7 cellular contexts compared by ENCODE assay signal in the genomic region with DNA sequence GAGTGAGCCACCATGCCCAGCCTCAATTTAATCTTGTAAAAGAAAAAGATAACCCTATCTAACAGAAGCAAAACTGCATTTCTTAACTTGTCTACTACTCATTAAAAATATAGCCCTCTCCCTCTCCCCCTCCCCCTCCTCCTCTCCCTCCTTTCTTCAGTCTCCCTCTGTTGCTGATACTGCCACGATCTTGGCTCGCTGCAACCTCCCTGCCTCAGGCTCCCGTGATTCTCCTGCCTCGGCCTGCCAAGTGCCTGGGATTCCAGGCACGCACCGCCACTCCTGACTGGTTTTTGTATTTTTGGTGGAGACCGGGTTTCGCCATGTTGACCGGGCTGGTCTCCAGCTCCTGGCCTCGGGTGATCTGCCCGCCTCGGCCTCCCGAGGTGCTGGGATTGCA. TPM values are rescaled to one million over a fixed set of nuclear protein-coding genes. Genes with fewer than 3 reads are reported as not detected.
DNase-seq lines count a peak whose midpoint lies in the region; ATAC-seq and TF ChIP-seq lines count a peak whose summit lies in the region.
"Not testable (repeated sequence)": the region's sequence is repeated elsewhere in the genome, so short reads cannot be mapped to it uniquely, and the experiment has no call there.

No MANE protein-coding gene starts in this region.

- H3K27me3 ChIP-seq in left ventricle myocardium inferior (ENCODE audit: low read depth): not testable (repeated sequence)

- not testable (repeated sequence) for DNase-seq in CD14-positive monocyte (ENCODE audit: low spot score); activated B cell treated with CpG ODN at 0.5 μM for 24 hours; activated naive CD4-positive, alpha-beta T cell treated with anti-CD3 and anti-CD28 coated beads, Interleukin-2, amount 10 ng/mL, durations not matched to agents 7 days and 5 days; naive B cell; stimulated activated effector memory CD8-positive, alpha-beta T cell treated with anti-CD3 and anti-CD28 coated beads, Interleukin-12 subunit alpha, Interleukin-12 subunit beta, amount 100 ng/mL, for 72 hours (ENCODE audit: low spot score in 2 of 2)
- DNase-seq in cardiac septum (ENCODE audit: low spot score) (peak; percentile 78), left ventricle myocardium inferior (peak; percentile 29)

- H3K27ac ChIP-seq in left ventricle myocardium inferior (replicated peaks): peak overlapping the region; percentile 46

- not testable (repeated sequence) for H3K27me3 Mint-ChIP-seq in CD14-positive monocyte (ENCODE audit: low read depth in 3 of 3); activated B cell treated with CpG ODN at 0.5 μM for 24 hours; activated naive CD4-positive, alpha-beta T cell treated with anti-CD3 and anti-CD28 coated beads, Interleukin-2, amount 10 ng/mL, durations not matched to agents 7 days and 5 days; naive B cell

- H3K36me3 Mint-ChIP-seq in CD14-positive monocyte: peaks cover 34 to 61% of the 10 kb centered on the region in 2 donors
- peaks cover 42% of the 10 kb centered on the region for H3K36me3 Mint-ChIP-seq in activated B cell treated with CpG ODN at 0.5 μM for 24 hours (ENCODE audit: low read depth)
- peaks cover 39% of the 10 kb centered on the region for H3K36me3 Mint-ChIP-seq in activated naive CD4-positive, alpha-beta T cell treated with anti-CD3 and anti-CD28 coated beads, Interleukin-2, amount 10 ng/mL, durations not matched to agents 7 days and 5 days
- H3K36me3 Mint-ChIP-seq in naive B cell: peaks cover 10 to 17% of the 10 kb centered on the region in 2 donors
- peaks cover 55% of the 10 kb centered on the region for H3K36me3 Mint-ChIP-seq in stimulated activated effector memory CD8-positive, alpha-beta T cell treated with anti-CD3 and anti-CD28 coated beads, Interleukin-12 subunit alpha, Interleukin-12 subunit beta, amount 100 ng/mL, for 72 hours

- H3K9me3 ChIP-seq in left ventricle myocardium inferior (replicated peaks): not testable (repeated sequence)

- not testable (repeated sequence) for H3K9me3 Mint-ChIP-seq in CD14-positive monocyte; activated B cell treated with CpG ODN at 0.5 μM for 24 hours; activated naive CD4-positive, alpha-beta T cell treated with anti-CD3 and anti-CD28 coated beads, Interleukin-2, amount 10 ng/mL, durations not matched to agents 7 days and 5 days; naive B cell; stimulated activated effector memory CD8-positive, alpha-beta T cell treated with anti-CD3 and anti-CD28 coated beads, Interleukin-12 subunit alpha, Interleukin-12 subunit beta, amount 100 ng/mL, for 72 hours

- POLR2A ChIA-PET in activated B cell treated with CpG ODN at 0.5 μM for 24 hours (lab: Charles Lee): not testable (repeated sequence)

- peaks cover 36% of the 10 kb centered on the region for H3K36me3 ChIP-seq in left ventricle myocardium inferior

- ATAC-seq in activated B cell treated with CpG ODN at 0.5 μM for 24 hours (ENCODE audit: low read depth); naive B cell (ENCODE audit: low read depth in 2 of 2); stimulated activated effector memory CD8-positive, alpha-beta T cell treated with anti-CD3 and anti-CD28 coated beads, Interleukin-12 subunit alpha, Interleukin-12 subunit beta, amount 100 ng/mL, for 72 hours: not testable (repeated sequence)

- H3K27ac Mint-ChIP-seq in CD14-positive monocyte (peak overlapping the region in 5 of 7 donors; percentile 16 to 74 (median 67)), activated B cell treated with CpG ODN at 0.5 μM for 24 hours (peak overlapping the region; percentile 24), naive B cell (peak overlapping the region; percentile 31 to 89 (median 56))
- H3K27ac Mint-ChIP-seq in activated naive CD4-positive, alpha-beta T cell treated with anti-CD3 and anti-CD28 coated beads, Interleukin-2, amount 10 ng/mL, durations not matched to agents 7 days and 5 days: peak overlapping the region; percentile 45
- peak overlapping the region; percentile 32 for H3K27ac Mint-ChIP-seq in stimulated activated effector memory CD8-positive, alpha-beta T cell treated with anti-CD3 and anti-CD28 coated beads, Interleukin-12 subunit alpha, Interleukin-12 subunit beta, amount 100 ng/mL, for 72 hours

- intact Hi-C loops in CD14-positive monocyte (cut with micrococcal nuclease); activated B cell treated with CpG ODN at 0.5 μM for 24 hours (cut with micrococcal nuclease); cardiac septum (cut with DNase I); left ventricle myocardium inferior (cut with micrococcal nuclease): not testable (repeated sequence)

- not testable (repeated sequence) for H3K4me1 Mint-ChIP-seq in CD14-positive monocyte
- peaks cover 37% of the 10 kb centered on the region for H3K4me1 Mint-ChIP-seq in activated B cell treated with CpG ODN at 0.5 μM for 24 hours
- H3K4me1 Mint-ChIP-seq in activated naive CD4-positive, alpha-beta T cell treated with anti-CD3 and anti-CD28 coated beads, Interleukin-2, amount 10 ng/mL, durations not matched to agents 7 days and 5 days: peaks cover 25% of the 10 kb centered on the region
- peaks cover 15 to 51% (median 28%) of the 10 kb centered on the region in 3 donors for H3K4me1 Mint-ChIP-seq in naive B cell
- peaks cover 23% of the 10 kb centered on the region for H3K4me1 Mint-ChIP-seq in stimulated activated effector memory CD8-positive, alpha-beta T cell treated with anti-CD3 and anti-CD28 coated beads, Interleukin-12 subunit alpha, Interleukin-12 subunit beta, amount 100 ng/mL, for 72 hours

- not testable (repeated sequence) for TF ChIP-seq CTCF in CD14-positive monocyte (IDR thresholded peaks at IDR 0.05); activated B cell treated with CpG ODN at 0.5 μM for 24 hours (IDR thresholded peaks at IDR 0.05); left ventricle myocardium inferior (IDR thresholded peaks at IDR 0.05; ENCODE audit: borderline replicate concordance)

- H3K4me3 ChIP-seq in left ventricle myocardium inferior: not testable (repeated sequence)

- CTCF ChIA-PET in activated B cell treated with CpG ODN at 0.5 μM for 24 hours (lab: Charles Lee); activated naive CD4-positive, alpha-beta T cell treated with anti-CD3 and anti-CD28 coated beads, Interleukin-2, amount 10 ng/mL, durations not matched to agents 7 days and 5 days (lab: Charles Lee): not testable (repeated sequence)

- not testable (repeated sequence) for H3K4me3 Mint-ChIP-seq in CD14-positive monocyte; activated B cell treated with CpG ODN at 0.5 μM for 24 hours; activated naive CD4-positive, alpha-beta T cell treated with anti-CD3 and anti-CD28 coated beads, Interleukin-2, amount 10 ng/mL, durations not matched to agents 7 days and 5 days; naive B cell; stimulated activated effector memory CD8-positive, alpha-beta T cell treated with anti-CD3 and anti-CD28 coated beads, Interleukin-12 subunit alpha, Interleukin-12 subunit beta, amount 100 ng/mL, for 72 hours

- H3K4me1 ChIP-seq in left ventricle myocardium inferior: peaks cover 21% of the 10 kb centered on the region

RNA-seq across cellular contexts. Expression of a gene that starts 23.5 kb away (rescaled TPM):
- polyA plus RNA-seq in CD14-positive monocyte: 10 to 100 TPM; 14.8 to 19.1 TPM
- total RNA-seq in activated B cell treated with CpG ODN at 0.5 μM for 24 hours: 72.5 and 75.8 TPM in 2 replicates
- total RNA-seq in cardiac septum: 55.0 TPM
- total RNA-seq in left ventricle myocardium inferior: 30.7 TPM
- polyA plus RNA-seq in naive B cell (ENCODE audit: low read depth in 6 of 6): 10 to 100 TPM; 25.0 to 39.1 (median 32.7) TPM

RNA-seq across cellular contexts. Expression of a gene that starts 39.4 kb away (rescaled TPM):
- polyA plus RNA-seq in CD14-positive monocyte (1 to 10 TPM; 6.0 to 6.4 TPM), naive B cell (ENCODE audit: low read depth in 6 of 6) (10 to 100 TPM; 12.3 to 23.2 (median 16.5) TPM)
- total RNA-seq in activated B cell treated with CpG ODN at 0.5 μM for 24 hours (28.0 and 31.4 TPM in 2 replicates), cardiac septum (9.1 TPM), left ventricle myocardium inferior (8.5 TPM)
